Comparison of ENCODE assay signal across 20 cellular contexts in the genomic region with DNA sequence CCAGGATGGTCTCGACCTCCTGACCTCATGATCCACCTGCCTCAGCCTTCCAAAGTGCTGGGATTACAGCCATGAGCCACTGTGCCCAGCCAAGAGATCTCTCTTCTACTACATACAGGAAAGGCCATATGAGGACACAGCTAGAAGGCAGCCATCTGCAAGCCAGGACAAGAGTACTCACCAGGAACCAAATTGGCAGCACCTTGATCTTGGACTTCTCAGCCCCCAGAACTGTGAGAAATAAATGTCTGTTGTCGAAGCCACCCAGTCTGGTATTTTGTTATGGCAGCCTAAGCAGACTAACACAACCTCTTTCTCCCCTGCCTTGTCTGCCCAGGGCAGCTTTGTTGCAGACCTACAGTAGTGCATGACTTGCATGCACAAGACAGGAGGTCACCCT.
DNase-seq lines count a peak whose midpoint lies in the region; ATAC-seq and TF ChIP-seq lines count a peak whose summit lies in the region.
"Had no signal": no experiment of that assay in that cellular context is flagged by ENCODE, and none has a peak within 500 bp of the region (broad histone marks: within the 10 kb centered on the region; RNA-seq: fewer than 3 reads in every experiment).

No MANE protein-coding gene starts in this region.

- no peaks in the 10 kb centered on the region for H4K20me1 ChIP-seq in BLaER1

- DNase-seq in RWPE1 (ENCODE audit: low spot score): no peak
- no peak for DNase-seq in dorsolateral prefrontal cortex
- DNase-seq in GM10266 (ENCODE audit: extremely low spot score): no peak
- DNase-seq in activated CD4-positive, alpha-beta T cell treated with anti-CD3 and anti-CD28 coated beads for 1 hour: no peak
- DNase-seq: CD8-positive, alpha-beta memory T cell; DMS79 treated with DMSO at 0.1 percent for 48 hours; H7; HFFc6; NCI-H1417; NCI-H187 treated with DMSO at 0.1 percent for 48 hours; NCI-H2227 treated with DMSO at 0.1 percent for 48 hours; NCI-H510A treated with DMSO at 0.1 percent for 48 hours; NCI-H82; RPMI8226 had no signal

- H3K4me2 ChIP-seq in BLaER1: peak overlapping the region; percentile 58; the same call in 1 of the 2 replicates
- H3K4me2 ChIP-seq: KMS-11 had no signal

- TF ChIP-seq CTCF in RWPE1 (conservative IDR thresholded peaks at IDR 0.05; ENCODE audit: low read depth) (no peak), dorsolateral prefrontal cortex (IDR thresholded peaks at IDR 0.05 in 54 of 56, conservative IDR thresholded peaks at IDR 0.05 in 2 of 56; ENCODE audit: low read depth in 1 of 56, partially characterized antibody in 56 of 56) (no peak), neutrophil (IDR thresholded peaks at IDR 0.05) (no peak), GM10266 (IDR thresholded peaks at IDR 0.05; ENCODE audit: control insufficient read depth, insufficient read depth, low read depth, missing control alignments) (no peak)

- no peak overlapping the region for H3K4me3 ChIP-seq in BLaER1
- H3K4me3 ChIP-seq in dorsolateral prefrontal cortex: no peak overlapping the region
- no peak overlapping the region for H3K4me3 ChIP-seq in neutrophil (ENCODE audit: low read depth in 1 of 2, low read length in 1 of 2)
- H3K4me3 ChIP-seq: SJCRH30 had no signal

- intact Hi-C loops in dorsolateral prefrontal cortex (cut with DNase I): no loop called here

- H3K36me3 ChIP-seq in BLaER1: no peaks in the 10 kb centered on the region
- no peaks in the 10 kb centered on the region for H3K36me3 ChIP-seq in neutrophil
- H3K36me3 ChIP-seq: SJCRH30 had no signal

- H3K27me3 ChIP-seq in BLaER1 (no peaks in the 10 kb centered on the region), dorsolateral prefrontal cortex (no peaks in the 10 kb centered on the region), neutrophil (no peaks in the 10 kb centered on the region)

- CTCF ChIA-PET in RWPE1 (lab: Yijun Ruan, JAX): no interaction called here

- no peak overlapping the region for H3K27ac ChIP-seq in BLaER1
- peak overlapping the region; percentile 25; the same call in 1 of the 2 replicates for H3K27ac ChIP-seq in RWPE1
- peak overlapping the region in 38 of 59 donors; percentile 2 to 100 (median 92) for H3K27ac ChIP-seq in dorsolateral prefrontal cortex
- peak overlapping the region; percentile 70 for H3K27ac ChIP-seq in neutrophil
- H3K27ac ChIP-seq: KMS-11, SJCRH30 had no signal

- H3K9ac ChIP-seq in BLaER1: no peak overlapping the region
- H3K9ac ChIP-seq: KMS-11 had no signal

- POLR2A ChIA-PET in RWPE1 (lab: Yijun Ruan, JAX; ENCODE audit: low non-redundant PET): no interaction called here

- TF ChIP-seq POLR2A in GM18505 (IDR thresholded peaks at IDR 0.05; ENCODE audit: borderline replicate concordance, extremely low read depth, insufficient read depth, insufficient read length): no peak

- H3K4me1 ChIP-seq in BLaER1 (peaks cover 59% of the 10 kb centered on the region), neutrophil (ENCODE audit: control insufficient read depth in 1 of 2, insufficient read depth in 1 of 2, low read depth in 1 of 2, low read length in 1 of 2) (peaks cover 26 to 35% of the 10 kb centered on the region in 2 experiments)

- ATAC-seq in GM18505 (IDR thresholded peaks at IDR 0.05; ENCODE audit: unreplicated experiment) (no peak), HG02571 (IDR thresholded peaks at IDR 0.05; ENCODE audit: unreplicated experiment) (no peak)

- H3K9me3 ChIP-seq in BLaER1: peaks cover 7% of the 10 kb centered on the region; the same call in 1 of the 2 replicates
- H3K9me3 ChIP-seq in neutrophil: no peaks in the 10 kb centered on the region
- H3K9me3 ChIP-seq: SJCRH30 had no signal
